29 cellular contexts compared by ENCODE assay signal in the genomic region with DNA sequence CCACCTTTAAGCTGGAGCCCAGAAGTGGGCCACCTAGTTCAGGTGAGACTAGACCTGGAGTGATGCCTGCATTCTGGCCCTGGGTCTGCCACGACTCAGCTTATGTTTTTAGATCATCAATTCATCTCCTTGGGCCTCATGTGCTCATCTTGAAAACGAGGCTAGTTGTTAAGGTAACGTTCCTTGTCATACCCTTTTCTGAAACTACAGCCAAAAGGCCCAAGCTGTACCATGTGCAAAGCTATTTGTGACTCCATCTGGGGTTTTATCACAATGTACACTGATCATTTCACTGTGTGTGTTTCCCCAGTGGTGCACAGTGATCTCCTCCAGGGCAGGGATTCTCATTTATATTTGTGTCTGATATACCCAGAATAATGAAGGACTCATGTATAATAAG.
"Had no signal": no experiment of that assay in that cellular context is flagged by ENCODE, and none has a peak within 500 bp of the region (broad histone marks: within the 10 kb centered on the region; RNA-seq: fewer than 3 reads in every experiment).

No MANE protein-coding gene starts in this region.

- H3K27ac Mint-ChIP-seq: activated B cell treated with CpG ODN at 0.5 μM for 24 hours; activated CD4-positive, alpha-beta T cell treated with anti-CD3 and anti-CD28 coated beads, Interleukin-2, amount 10 ng/mL, durations not matched to agents 24 days and 14 days; activated naive CD4-positive, alpha-beta T cell treated with anti-CD3 and anti-CD28 coated beads, Interleukin-2, amount 10 ng/mL, durations not matched to agents 7 days and 5 days; activated naive CD8-positive, alpha-beta T cell treated with anti-CD3 and anti-CD28 coated beads for 36 hours; activated T-helper 2 cell treated with anti-CD3 and anti-CD28 coated beads, Interferon-gamma antibody, Interleukin-2, Interleukin-4, amounts not matched to agents 10 μg/mL and 5 μg/mL and 100 μg/mL, durations not matched to agents 14 hours and 24 hours and 36 hours; T-cell had no signal

- H3K27ac ChIP-seq: brain microvascular endothelial cell, SK-N-MC had no signal

- H3K4me1 Mint-ChIP-seq: activated B cell treated with CpG ODN at 0.5 μM for 24 hours; activated CD4-positive, alpha-beta T cell treated with anti-CD3 and anti-CD28 coated beads, Interleukin-2, amount 10 ng/mL, durations not matched to agents 24 days and 14 days; activated naive CD4-positive, alpha-beta T cell treated with anti-CD3 and anti-CD28 coated beads, Interleukin-2, amount 10 ng/mL, durations not matched to agents 7 days and 5 days; activated naive CD8-positive, alpha-beta T cell treated with anti-CD3 and anti-CD28 coated beads for 36 hours; IgD-negative memory B cell; T-cell had no signal

- DNase-seq: activated B cell treated with CpG ODN at 0.5 μM for 24 hours; activated CD4-positive, alpha-beta T cell treated with anti-CD3 and anti-CD28 coated beads for 1 hour; activated CD4-positive, alpha-beta T cell treated with anti-CD3 and anti-CD28 coated beads, Interleukin-2, amount 10 ng/mL, durations not matched to agents 24 days and 14 days; activated CD4-positive, alpha-beta T cell treated with anti-CD3 and anti-CD28 coated beads, Interleukin-2, amount 50 U/mL, for 48 hours; activated gamma-delta T cell treated with Interleukin-2 at 50 U/mL for 16 hours; activated naive CD4-positive, alpha-beta T cell treated with anti-CD3 and anti-CD28 coated beads, Interleukin-2, amount 10 ng/mL, durations not matched to agents 7 days and 5 days; activated naive CD8-positive, alpha-beta T cell treated with anti-CD3 and anti-CD28 coated beads for 36 hours; activated T-cell treated with anti-CD3 and anti-CD28 coated beads, Interleukin-2, amount 50 U/mL, for 48 hours; brain microvascular endothelial cell; KG1; NCI-H1092; NCI-H1417; NCI-H1930; NCI-H2107; NCI-H2171 treated with DMSO at 0.1 percent for 48 hours; NCI-H345; NCI-H510A; NCI-H526 treated with DMSO at 0.1 percent for 48 hours; NCI-H82; NK-92 treated with Interleukin-12 subunit alpha and Interleukin-12 subunit beta, amount 100 ng/mL, for 24 hours; OCI-M1; RPMI8226; T-cell; T-helper 2 cell; T1000 had no signal

- H3K4me3 ChIP-seq: SK-N-MC had no signal

- H3K27me3 Mint-ChIP-seq: activated B cell treated with CpG ODN at 0.5 μM for 24 hours; activated naive CD8-positive, alpha-beta T cell treated with anti-CD3 and anti-CD28 coated beads for 36 hours; T-cell had no signal

- ATAC-seq: Panc1, T-cell had no signal

- H3K36me3 ChIP-seq: brain microvascular endothelial cell had no signal

- H3K4me3 Mint-ChIP-seq: activated B cell treated with CpG ODN at 0.5 μM for 24 hours; activated CD4-positive, alpha-beta T cell treated with anti-CD3 and anti-CD28 coated beads, Interleukin-2, amount 10 ng/mL, durations not matched to agents 24 days and 14 days; activated naive CD4-positive, alpha-beta T cell treated with anti-CD3 and anti-CD28 coated beads, Interleukin-2, amount 10 ng/mL, durations not matched to agents 7 days and 5 days; activated naive CD8-positive, alpha-beta T cell treated with anti-CD3 and anti-CD28 coated beads for 36 hours; IgD-negative memory B cell; T-cell had no signal

- H3K36me3 Mint-ChIP-seq: activated naive CD4-positive, alpha-beta T cell treated with anti-CD3 and anti-CD28 coated beads, Interleukin-2, amount 10 ng/mL, durations not matched to agents 7 days and 5 days; activated naive CD8-positive, alpha-beta T cell treated with anti-CD3 and anti-CD28 coated beads for 36 hours; T-cell had no signal

- H3K27me3 ChIP-seq: brain microvascular endothelial cell had no signal
